In genomic region chr9:113898151-113898550, GRCh38 we compare ENCODE assay signal across 31 cellular contexts.
"Had no signal": no experiment of that assay in that cellular context is flagged by ENCODE, and none has a peak within 500 bp of the region (broad histone marks: within the 10 kb centered on the region; RNA-seq: fewer than 3 reads in every experiment).

No MANE protein-coding gene starts in this region.

- H3K36me3 Mint-ChIP-seq: activated CD4-positive, alpha-beta memory T cell treated with anti-CD3 and anti-CD28 coated beads for 36 hours; activated CD8-positive, alpha-beta memory T cell treated with anti-CD3 and anti-CD28 coated beads, Interleukin-2, amount 10 ng/mL, durations not matched to agents 7 days and 5 days; activated naive CD4-positive, alpha-beta T cell treated with anti-CD3 and anti-CD28 coated beads, Interleukin-2, amount 50 U/mL, for 72 hours; activated naive CD8-positive, alpha-beta T cell treated with anti-CD3 and anti-CD28 coated beads, Interleukin-2, amount 10 ng/mL, durations not matched to agents 7 days and 5 days had no signal

- H3K4me3 Mint-ChIP-seq: activated CD4-positive, alpha-beta memory T cell treated with anti-CD3 and anti-CD28 coated beads for 36 hours; activated CD4-positive, alpha-beta T cell treated with anti-CD3 and anti-CD28 coated beads for 36 hours; activated CD4-positive, alpha-beta T cell treated with anti-CD3 and anti-CD28 coated beads, Interleukin-2, amount 10 ng/mL, durations not matched to agents 24 days and 14 days; activated CD8-positive, alpha-beta memory T cell treated with anti-CD3 and anti-CD28 coated beads, Interleukin-2, amount 10 ng/mL, durations not matched to agents 7 days and 5 days; activated CD8-positive, alpha-beta T cell treated with anti-CD3 and anti-CD28 coated beads, Interleukin-2, amount 10 ng/mL, durations not matched to agents 7 days and 5 days; activated naive CD4-positive, alpha-beta T cell treated with anti-CD3 and anti-CD28 coated beads for 36 hours; activated naive CD8-positive, alpha-beta T cell treated with anti-CD3 and anti-CD28 coated beads, Interleukin-2, amount 10 ng/mL, durations not matched to agents 7 days and 5 days; activated T-helper 1 cell treated with anti-CD3 and anti-CD28 coated beads, Interleukin-12 subunit alpha, Interleukin-12 subunit beta, Interleukin-2, Interleukin-4 antibody, amounts not matched to agents 30 ng/mL and 10 ng/mL and 1 ng/mL, durations not matched to agents 14 hours and 24 hours and 36 hours; brain; central memory CD8-positive, alpha-beta T cell; dendritic cell treated with granulocyte-macrophage colony-stimulating factor and Interleukin-4, amounts not matched to agents 40 ng/mL and 50 ng/mL, for 4 days; effector memory CD8-positive, alpha-beta T cell had no signal

- H3K4me3 ChIP-seq: ascending aorta, breast epithelium, cardiac muscle cell, coronary artery, esophagus squamous epithelium, gastroesophageal sphincter, heart left ventricle had no signal

- H3K27ac ChIP-seq: ascending aorta, breast epithelium, cardiac muscle cell, coronary artery, epithelial cell of prostate, esophagus squamous epithelium, gastroesophageal sphincter, heart left ventricle had no signal

- H3K27me3 ChIP-seq: ascending aorta, breast epithelium, cardiac muscle cell, esophagus squamous epithelium, gastroesophageal sphincter, heart left ventricle had no signal

- H3K4me1 Mint-ChIP-seq: activated CD4-positive, alpha-beta T cell treated with anti-CD3 and anti-CD28 coated beads for 36 hours; activated CD4-positive, alpha-beta T cell treated with anti-CD3 and anti-CD28 coated beads, Interleukin-2, amount 10 ng/mL, durations not matched to agents 24 days and 14 days; activated CD8-positive, alpha-beta memory T cell treated with anti-CD3 and anti-CD28 coated beads, Interleukin-2, amount 10 ng/mL, durations not matched to agents 7 days and 5 days; activated naive CD8-positive, alpha-beta T cell treated with anti-CD3 and anti-CD28 coated beads, Interleukin-2, amount 10 ng/mL, durations not matched to agents 7 days and 5 days; central memory CD8-positive, alpha-beta T cell had no signal

- DNase-seq: activated CD4-positive, alpha-beta memory T cell treated with anti-CD3 and anti-CD28 coated beads for 36 hours; activated CD4-positive, alpha-beta T cell treated with anti-CD3 and anti-CD28 coated beads for 36 hours; activated CD4-positive, CD25-positive, alpha-beta regulatory T cell; activated CD4-positive, CD25-positive, alpha-beta regulatory T cell treated with anti-CD3 and anti-CD28 coated beads, Interleukin-2, amount 50 U/mL, for 72 hours; activated CD8-positive, alpha-beta memory T cell treated with anti-CD3 and anti-CD28 coated beads, Interleukin-2, amount 50 U/mL, for 4 hours; activated effector memory CD4-positive, alpha-beta T cell treated with anti-CD3 and anti-CD28 coated beads, Interleukin-2, amount 50 U/mL, for 16 hours; activated naive CD4-positive, alpha-beta T cell treated with anti-CD3 and anti-CD28 coated beads for 36 hours; activated naive CD8-positive, alpha-beta T cell treated with anti-CD3 and anti-CD28 coated beads, Interleukin-2, amount 10 ng/mL, durations not matched to agents 7 days and 5 days; activated T-cell treated with anti-CD3 and anti-CD28 coated beads, Interleukin-2, amount 50 U/mL, for 1 hour; activated T-cell treated with anti-CD3 and anti-CD28 coated beads, Interleukin-2, amount 50 U/mL, for 48 hours; effector CD4-positive, alpha-beta T cell; effector memory CD8-positive, alpha-beta T cell; esophagus squamous epithelium; foreskin melanocyte; heart left ventricle; T-helper 2 cell had no signal

- H3K27ac Mint-ChIP-seq: activated CD4-positive, alpha-beta memory T cell treated with anti-CD3 and anti-CD28 coated beads for 36 hours; activated CD4-positive, alpha-beta T cell treated with anti-CD3 and anti-CD28 coated beads for 36 hours; activated CD4-positive, alpha-beta T cell treated with anti-CD3 and anti-CD28 coated beads, Interleukin-2, amount 10 ng/mL, durations not matched to agents 24 days and 14 days; activated CD8-positive, alpha-beta memory T cell treated with anti-CD3 and anti-CD28 coated beads, Interleukin-2, amount 10 ng/mL, durations not matched to agents 7 days and 5 days; activated CD8-positive, alpha-beta T cell treated with anti-CD3 and anti-CD28 coated beads, Interleukin-2, amount 10 ng/mL, durations not matched to agents 7 days and 5 days; activated naive CD4-positive, alpha-beta T cell treated with anti-CD3 and anti-CD28 coated beads for 36 hours; activated naive CD4-positive, alpha-beta T cell treated with anti-CD3 and anti-CD28 coated beads, Interleukin-2, amount 50 U/mL, for 72 hours; activated naive CD8-positive, alpha-beta T cell treated with anti-CD3 and anti-CD28 coated beads, Interleukin-2, amount 10 ng/mL, durations not matched to agents 7 days and 5 days; activated T-helper 1 cell treated with anti-CD3 and anti-CD28 coated beads, Interleukin-12 subunit alpha, Interleukin-12 subunit beta, Interleukin-2, Interleukin-4 antibody, amounts not matched to agents 30 ng/mL and 10 ng/mL and 1 ng/mL, durations not matched to agents 14 hours and 24 hours and 36 hours; activated T-helper 2 cell treated with anti-CD3 and anti-CD28 coated beads, Interferon-gamma antibody, Interleukin-2, Interleukin-4, amounts not matched to agents 10 μg/mL and 5 μg/mL and 100 μg/mL, durations not matched to agents 14 hours and 24 hours and 36 hours; brain; dendritic cell treated with granulocyte-macrophage colony-stimulating factor and Interleukin-4, amounts not matched to agents 40 ng/mL and 50 ng/mL, for 4 days; effector memory CD8-positive, alpha-beta T cell had no signal

- H3K36me3 ChIP-seq: ascending aorta, breast epithelium, cardiac muscle cell, esophagus squamous epithelium, gastroesophageal sphincter, heart left ventricle had no signal

- ATAC-seq: activated CD4-positive, alpha-beta T cell treated with anti-CD3 and anti-CD28 coated beads for 36 hours; activated CD8-positive, alpha-beta memory T cell treated with anti-CD3 and anti-CD28 coated beads, Interleukin-2, amount 10 ng/mL, durations not matched to agents 7 days and 5 days; activated CD8-positive, alpha-beta T cell treated with anti-CD3 and anti-CD28 coated beads, Interleukin-2, amount 10 ng/mL, durations not matched to agents 7 days and 5 days; activated naive CD4-positive, alpha-beta T cell treated with anti-CD3 and anti-CD28 coated beads, Interleukin-2, amount 50 U/mL, for 72 hours; effector memory CD8-positive, alpha-beta T cell; gastroesophageal sphincter; heart left ventricle had no signal

- H3K4me1 ChIP-seq: ascending aorta, breast epithelium, esophagus squamous epithelium, gastroesophageal sphincter had no signal

- H3K9me3 ChIP-seq: esophagus squamous epithelium had no signal

- H3K27me3 Mint-ChIP-seq: activated CD4-positive, alpha-beta T cell treated with anti-CD3 and anti-CD28 coated beads for 36 hours; brain; dendritic cell treated with granulocyte-macrophage colony-stimulating factor and Interleukin-4, amounts not matched to agents 40 ng/mL and 50 ng/mL, for 4 days had no signal

- H3K9me3 Mint-ChIP-seq: activated CD4-positive, alpha-beta T cell treated with anti-CD3 and anti-CD28 coated beads, Interleukin-2, amount 10 ng/mL, durations not matched to agents 24 days and 14 days; activated naive CD4-positive, alpha-beta T cell treated with anti-CD3 and anti-CD28 coated beads for 36 hours; activated naive CD4-positive, alpha-beta T cell treated with anti-CD3 and anti-CD28 coated beads, Interleukin-2, amount 50 U/mL, for 72 hours; activated T-helper 1 cell treated with anti-CD3 and anti-CD28 coated beads, Interleukin-12 subunit alpha, Interleukin-12 subunit beta, Interleukin-2, Interleukin-4 antibody, amounts not matched to agents 30 ng/mL and 10 ng/mL and 1 ng/mL, durations not matched to agents 14 hours and 24 hours and 36 hours; activated T-helper 2 cell treated with anti-CD3 and anti-CD28 coated beads, Interferon-gamma antibody, Interleukin-2, Interleukin-4, amounts not matched to agents 10 μg/mL and 5 μg/mL and 100 μg/mL, durations not matched to agents 14 hours and 24 hours and 36 hours; central memory CD8-positive, alpha-beta T cell; effector memory CD8-positive, alpha-beta T cell had no signal
